ENCODE assay signal across 1 cellular context in the genomic region with DNA sequence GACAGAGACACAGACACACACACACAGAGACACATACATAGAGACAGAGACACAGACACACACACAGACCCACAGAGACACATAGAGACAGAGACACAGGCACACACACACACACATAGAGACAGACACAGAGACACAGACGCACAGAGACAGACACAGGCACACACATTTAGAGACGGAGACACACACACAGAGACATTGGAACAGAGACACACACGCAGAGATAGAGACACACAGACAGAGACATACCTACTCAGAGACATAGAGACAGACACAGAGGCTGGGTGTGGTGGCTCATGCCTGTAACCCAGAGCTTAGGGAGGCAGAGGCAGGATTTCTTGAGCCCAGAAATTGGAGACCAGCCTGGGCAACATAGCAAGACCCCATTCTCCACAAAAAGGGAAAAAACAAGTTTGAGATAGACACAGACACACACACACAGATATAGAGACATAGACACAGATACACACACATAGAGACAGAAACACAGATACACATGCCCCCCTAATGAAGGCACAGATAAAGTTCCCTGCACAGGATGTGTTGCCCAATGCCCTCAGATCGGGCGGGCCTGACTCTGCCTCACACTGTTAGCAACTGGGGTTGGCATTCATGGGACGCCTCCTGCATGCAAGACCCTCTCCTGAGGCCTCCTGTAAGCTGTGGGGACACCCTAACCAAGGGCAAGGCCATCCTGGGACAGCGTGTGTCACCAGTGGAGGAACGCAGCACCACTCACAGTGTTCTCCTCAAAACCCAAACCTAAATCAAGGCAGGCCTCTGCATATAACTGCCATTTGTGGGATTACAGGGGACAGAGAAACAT.
TF ChIP-seq lines count a peak whose summit lies in the region.

No MANE protein-coding gene starts in this region.

TF ChIP-seq in H1, 55 proteins besides CTCF, POLR2A, EP300 and RAD21:
- TF ChIP-seq KDM5A (IDR thresholded peaks at IDR 0.05; ENCODE audit: low read length) (no peak), PHF8 (conservative IDR thresholded peaks at IDR 0.05; ENCODE audit: low read depth, low read length) (no peak), BCL11A (IDR thresholded peaks at IDR 0.05; ENCODE audit: low read depth in 2 of 2, low read length in 2 of 2) (no peak)
- TF ChIP-seq, protein P1, sequence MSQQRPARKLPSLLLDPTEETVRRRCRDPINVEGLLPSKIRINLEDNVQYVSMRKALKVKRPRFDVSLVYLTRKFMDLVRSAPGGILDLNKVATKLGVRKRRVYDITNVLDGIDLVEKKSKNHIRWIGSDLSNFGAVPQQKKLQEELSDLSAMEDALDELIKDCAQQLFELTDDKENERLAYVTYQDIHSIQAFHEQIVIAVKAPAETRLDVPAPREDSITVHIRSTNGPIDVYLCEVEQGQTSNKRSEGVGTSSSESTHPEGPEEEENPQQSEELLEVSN (IDR thresholded peaks at IDR 0.05), result no peak
